In the genomic region with DNA sequence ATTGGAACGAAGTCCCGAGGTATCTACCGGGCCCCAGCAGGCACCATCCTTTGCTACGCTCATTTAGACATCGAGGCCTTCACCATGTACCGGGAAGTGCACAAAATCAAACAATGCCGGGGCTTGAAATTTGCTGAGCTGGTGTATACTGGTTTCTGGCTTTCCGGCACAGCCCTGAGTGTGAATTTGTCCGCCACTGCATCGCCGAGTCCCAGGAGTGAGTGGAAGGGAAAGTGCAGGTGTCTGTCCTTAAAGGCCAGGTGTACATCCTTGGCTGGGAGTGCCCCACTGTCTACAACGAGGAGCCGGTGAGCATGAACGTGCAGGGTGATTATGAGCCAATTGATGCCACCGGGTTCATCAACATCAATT, we compare ENCODE assay signal across 21 cellular contexts.
A peak's percentile ranks its signal among the peaks of the same experiment; 100 is the strongest.
DNase-seq lines count a peak whose midpoint lies in the region; ATAC-seq, FAIRE-seq and TF ChIP-seq lines count a peak whose summit lies in the region.
"Had no signal": no experiment of that assay in that cellular context is flagged by ENCODE, and none has a peak within 500 bp of the region (broad histone marks: within the 10 kb centered on the region; RNA-seq: fewer than 3 reads in every experiment).

No MANE protein-coding gene starts in this region.

- TF ChIP-seq CTCF in HepG2 (CRISPR knock-in tag; IDR thresholded peaks at IDR 0.05) (no peak), right lobe of liver (IDR thresholded peaks at IDR 0.05) (no peak), K562 (IDR thresholded peaks at IDR 0.05 in 2 of 3, conservative IDR thresholded peaks at IDR 0.05 in 1 of 3; ENCODE audit: insufficient read depth in 2 of 3, low read depth in 1 of 3, low read length in 3 of 3) (no peak)

- ATAC-seq in HepG2 (no peak), right lobe of liver (no peak), K562 (no peak; the same call in 2 of the 3 replicates), SK-N-SH treated with all-trans-retinoic acid at 6 μM for 48 hours (no peak)
- ATAC-seq: A549 had no signal

- H2AFZ ChIP-seq in HepG2 (ENCODE audit: low read length), result no peak overlapping the region
- peak overlapping the region; percentile 24; the same call in 1 of the 2 replicates for H2AFZ ChIP-seq in K562 (ENCODE audit: low read depth, low read length)
- H2AFZ ChIP-seq in mesenchymal stem cell (ENCODE audit: low read depth, low read length), result no peak overlapping the region

- H3K9ac ChIP-seq in HepG2 (ENCODE audit: insufficient read depth, low read depth, low read length) (no peak overlapping the region), K562 (ENCODE audit: insufficient read depth in 1 of 2, low read depth in 2 of 2, low read length in 2 of 2) (no peak overlapping the region), mesenchymal stem cell (ENCODE audit: low read length) (no peak overlapping the region)

- in situ Hi-C loops in HepG2 (cut with HindIII; ENCODE audit: extremely low pct_ligation_motif_present, low pct_unique_long_range_greater_than_20kb), result no loop called here
- in situ Hi-C loops in K562 (cut with MboI), result no loop called here

- no peak for TF ChIP-seq EP300 in HepG2 (IDR thresholded peaks at IDR 0.05; ENCODE audit: low read depth in 2 of 2, low read length in 2 of 2)
- TF ChIP-seq EP300 in HepG2 (CRISPR knock-in tag; IDR thresholded peaks at IDR 0.05; ENCODE audit: borderline replicate concordance), result no peak
- TF ChIP-seq EP300 in K562 (IDR thresholded peaks at IDR 0.05; ENCODE audit: low read length), result no peak

- no peak overlapping the region for H3K18ac ChIP-seq in mesenchymal stem cell (ENCODE audit: low read depth in 1 of 2, low read length in 2 of 2)

- no peak overlapping the region for H2BK5ac ChIP-seq in mesenchymal stem cell (ENCODE audit: low read depth, low read length, poor library complexity, severe bottlenecking)

- H4K91ac ChIP-seq in mesenchymal stem cell (ENCODE audit: low read length), result no peak overlapping the region

- DNase-seq in HepG2 (ENCODE audit: low spot score), result no peak
- DNase-seq in right lobe of liver, result no peak
- no peak for DNase-seq in K562 (ENCODE audit: extremely low read depth in 1 of 4, low spot score in 3 of 4)
- DNase-seq in mesenchymal stem cell, result no peak
- DNase-seq in activated gamma-delta T cell treated with Interleukin-2 at 50 U/mL for 16 hours, result no peak
- DNase-seq in D341Med (ENCODE audit: low spot score), result no peak
- DNase-seq: 8988T; ACHN; C1 segment of cervical spinal cord; Calu3; CD4-positive, alpha-beta memory T cell; COR-L47; DMS153; DND-41; GOT3; HCEC 1CT had no signal

- H3K27me3 ChIP-seq in HepG2 (ENCODE audit: control insufficient read depth in 1 of 2, insufficient read depth in 2 of 2, low read length in 2 of 2), result no peaks in the 10 kb centered on the region
- H3K27me3 ChIP-seq in right lobe of liver, result no peaks in the 10 kb centered on the region
- H3K27me3 ChIP-seq in K562 (ENCODE audit: control insufficient read depth in 2 of 2, insufficient read depth in 2 of 2, low read length in 2 of 2), result no peaks in the 10 kb centered on the region
- no peaks in the 10 kb centered on the region for H3K27me3 ChIP-seq in mesenchymal stem cell (ENCODE audit: control insufficient read depth in 1 of 2, insufficient read depth in 1 of 2, low read length in 2 of 2)

- H4K20me1 ChIP-seq in HepG2 (ENCODE audit: insufficient read depth, low read length) (no peaks in the 10 kb centered on the region), K562 (replicated peaks; ENCODE audit: control insufficient read depth, insufficient read depth, low read length) (no peaks in the 10 kb centered on the region)

- H3K36me3 ChIP-seq in HepG2 (replicated peaks in 1 of 2; ENCODE audit: control insufficient read depth in 1 of 2, insufficient read depth in 2 of 2, low read length in 2 of 2) (no peaks in the 10 kb centered on the region), right lobe of liver (no peaks in the 10 kb centered on the region), K562 (ENCODE audit: control insufficient read depth, insufficient read depth, low read length) (no peaks in the 10 kb centered on the region), mesenchymal stem cell (ENCODE audit: control insufficient read depth in 1 of 2, insufficient read depth in 2 of 2, low read depth in 1 of 2, low read length in 2 of 2) (no peaks in the 10 kb centered on the region)

- no peak overlapping the region for H3K4ac ChIP-seq in mesenchymal stem cell (ENCODE audit: low read depth in 1 of 2, low read length in 2 of 2)

- intact Hi-C loops in HepG2 (cut with micrococcal nuclease; ENCODE audit: unreplicated experiment), result no loop called here
- intact Hi-C loops in right lobe of liver (cut with DNase I), result no loop called here
- intact Hi-C loops in K562 (cut with micrococcal nuclease), result no loop called here

- H3K79me1 ChIP-seq in mesenchymal stem cell (replicated peaks; ENCODE audit: low read length, poor library complexity, severe bottlenecking), result no peaks in the 10 kb centered on the region

- TF ChIP-seq POLR2A in HepG2 (IDR thresholded peaks at IDR 0.05; ENCODE audit: insufficient read depth in 1 of 2, low read depth in 2 of 2, low read length in 2 of 2) (no peak), right lobe of liver (IDR thresholded peaks at IDR 0.05) (no peak), K562 (conservative IDR thresholded peaks at IDR 0.05) (no peak)

- no peak overlapping the region for H2AK5ac ChIP-seq in mesenchymal stem cell (ENCODE audit: low read length, severe bottlenecking)

- H3K23ac ChIP-seq in mesenchymal stem cell (ENCODE audit: low read length in 2 of 2), result no peak overlapping the region

- no peak for FAIRE-seq in HepG2 (lab: Jason Lieb, UNC)
- no peak for FAIRE-seq in K562 (lab: Jason Lieb, UNC)
- FAIRE-seq: A549, G401.6, GM12892, H54 had no signal

- no peak overlapping the region for H3K4me3 ChIP-seq in HepG2 (replicated peaks in 1 of 3; ENCODE audit: insufficient read depth in 1 of 3, low read depth in 2 of 3, low read length in 3 of 3)
- no peak overlapping the region for H3K4me3 ChIP-seq in right lobe of liver
- H3K4me3 ChIP-seq in K562, result no peak overlapping the region
- H3K4me3 ChIP-seq in mesenchymal stem cell (ENCODE audit: insufficient read depth in 1 of 2, low read depth in 1 of 2, low read length in 2 of 2), result no peak overlapping the region
- H3K4me3 ChIP-seq: A549 had no signal

- POLR2A ChIA-PET in HepG2 (lab: Yijun Ruan, JAX), result no interaction called here
- POLR2A ChIA-PET in K562 (lab: Yijun Ruan, JAX), result no interaction called here

- no peaks in the 10 kb centered on the region for H3K9me1 ChIP-seq in K562 (ENCODE audit: control insufficient read depth, insufficient read depth, low read length)

- WGBS in HepG2 (ENCODE audit: low lambda C conversion rate), result 78% methylated on average over 8 of the region's 15 CpGs
- 81% methylated on average over 10 of the region's 15 CpGs for WGBS in right lobe of liver (ENCODE audit: insufficient coverage, low coverage, low lambda C conversion rate, missing lambda C conversion rate)
- WGBS in K562 (ENCODE audit: insufficient coverage, low coverage, missing lambda C conversion rate), result 0% methylated on average over 13 of the region's 15 CpGs
- 89% methylated on average over 15 of the region's 15 CpGs for WGBS in mesenchymal stem cell

- TF ChIP-seq RAD21 in HepG2 (CRISPR knock-in tag; IDR thresholded peaks at IDR 0.05) (no peak), K562 (CRISPR knock-in tag; conservative IDR thresholded peaks at IDR 0.05 in 1 of 2, IDR thresholded peaks at IDR 0.05 in 1 of 2) (no peak)

- H2BK120ac ChIP-seq in mesenchymal stem cell (ENCODE audit: low read depth, low read length), result no peak overlapping the region

- H4K8ac ChIP-seq in mesenchymal stem cell (ENCODE audit: low read length), result no peak overlapping the region

- CTCF ChIA-PET in HepG2 (lab: Yijun Ruan, JAX; ENCODE audit: low intra/inter-chr PET ratio, low total read pairs), result no interaction called here
- CTCF ChIA-PET in K562 (lab: Yijun Ruan, JAX; ENCODE audit: low intra/inter-chr PET ratio), result no interaction called here

- H3K9me3 ChIP-seq in HepG2 (ENCODE audit: low read length), result no peaks in the 10 kb centered on the region
- H3K9me3 ChIP-seq in right lobe of liver, result no peaks in the 10 kb centered on the region
- no peaks in the 10 kb centered on the region for H3K9me3 ChIP-seq in K562 (replicated peaks; ENCODE audit: control insufficient read depth, insufficient read depth, low read depth, low read length)
- H3K9me3 ChIP-seq in mesenchymal stem cell (ENCODE audit: control insufficient read depth, low read length), result peaks cover 3% of the 10 kb centered on the region
- H3K9me3 ChIP-seq: A549 had no signal

- H3K4me2 ChIP-seq in HepG2 (ENCODE audit: low read depth, low read length) (no peak overlapping the region), K562 (ENCODE audit: insufficient read depth, low read length) (no peak overlapping the region), mesenchymal stem cell (ENCODE audit: low read length, poor library complexity, severe bottlenecking) (no peak overlapping the region)
- H3K4me2 ChIP-seq: A549 had no signal

- H3K27ac ChIP-seq in HepG2 (ENCODE audit: extremely low read length, insufficient read depth, low read length), result no peak overlapping the region
- no peak overlapping the region for H3K27ac ChIP-seq in right lobe of liver
- H3K27ac ChIP-seq in K562 (ENCODE audit: extremely low read depth, low read depth, low read length), result no peak overlapping the region
- H3K27ac ChIP-seq in mesenchymal stem cell (ENCODE audit: low read length, poor library complexity, severe bottlenecking), result no peak overlapping the region
- H3K27ac ChIP-seq: A549 had no signal

- H2BK12ac ChIP-seq in mesenchymal stem cell (ENCODE audit: low read length in 2 of 2), result no peak overlapping the region

- no peak overlapping the region for H3K14ac ChIP-seq in mesenchymal stem cell (ENCODE audit: low read length in 2 of 2)

- BruUV-seq in HepG2 (replicated peaks; lab: Mats Ljungman, UMichigan) (no TSS peak), K562 (replicated peaks; lab: Mats Ljungman, UMichigan) (no TSS peak)

- H2BK15ac ChIP-seq in mesenchymal stem cell (ENCODE audit: low read depth, poor library complexity, severe bottlenecking), result peak overlapping the region; percentile 36

- H3K4me1 ChIP-seq in HepG2 (ENCODE audit: insufficient read depth, low read length) (no peaks in the 10 kb centered on the region), right lobe of liver (no peaks in the 10 kb centered on the region), K562 (replicated peaks in 1 of 2; ENCODE audit: control insufficient read depth in 2 of 2, insufficient read depth in 2 of 2, low read length in 2 of 2) (no peaks in the 10 kb centered on the region), mesenchymal stem cell (ENCODE audit: control insufficient read depth, insufficient read depth, low read depth, low read length) (no peaks in the 10 kb centered on the region)
- H3K4me1 ChIP-seq: A549 had no signal

- H3K79me2 ChIP-seq in HepG2 (ENCODE audit: insufficient read depth, low read length) (no peaks in the 10 kb centered on the region), K562 (ENCODE audit: control insufficient read depth, insufficient read depth, low read length) (no peaks in the 10 kb centered on the region)

TF ChIP-seq in K562, 482 proteins besides CTCF, POLR2A, EP300 and RAD21:
- TF ChIP-seq PRPF4 (IDR thresholded peaks at IDR 0.05; ENCODE audit: insufficient read depth, low read depth, low read length, poor library complexity, severe bottlenecking), result no peak

TF ChIP-seq in SK-N-SH treated with all-trans-retinoic acid at 6 μM for 48 hours, 23 proteins besides CTCF, POLR2A, EP300 and RAD21 (continues in another document):
- TF ChIP-seq TOX (CRISPR knock-in tag; IDR thresholded peaks at IDR 0.05; ENCODE audit: borderline replicate concordance) (no peak), BACH2 (CRISPR knock-in tag; IDR thresholded peaks at IDR 0.05; ENCODE audit: borderline replicate concordance) (no peak)
